In the genomic region with DNA sequence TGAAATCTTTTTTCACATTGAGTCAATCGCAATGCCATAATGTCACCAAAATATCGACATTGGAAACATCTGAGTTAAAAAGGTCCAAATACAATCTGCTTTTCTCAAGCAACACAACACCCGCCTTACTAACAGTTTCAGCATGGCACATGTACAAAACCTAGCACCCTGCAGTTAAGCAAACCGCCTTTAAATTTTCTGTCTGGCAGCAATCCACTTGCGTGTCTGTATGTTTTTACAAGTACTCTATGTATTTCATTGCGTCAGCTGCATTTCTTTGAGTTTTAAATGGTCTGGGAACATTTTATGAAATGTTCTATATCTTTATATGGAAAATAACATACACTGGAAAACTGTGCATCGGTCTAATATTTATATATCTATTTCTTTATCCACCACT, we compare ENCODE assay signal across 16 cellular contexts.
A peak's percentile ranks its signal among the peaks of the same experiment; 100 is the strongest.
DNase-seq lines count a peak whose midpoint lies in the region; ATAC-seq, FAIRE-seq and TF ChIP-seq lines count a peak whose summit lies in the region.
"Had no signal": no experiment of that assay in that cellular context is flagged by ENCODE, and none has a peak within 500 bp of the region (broad histone marks: within the 10 kb centered on the region; RNA-seq: fewer than 3 reads in every experiment).

No MANE protein-coding gene starts in this region.

- H3K4me3 ChIP-seq in MG63 = no peak overlapping the region
- H3K4me3 ChIP-seq: BLaER1, GM23248 had no signal

- ATAC-seq in HG03159 (IDR thresholded peaks at IDR 0.05; ENCODE audit: unreplicated experiment) (no peak), sciatic nerve (no peak), GM21576 (IDR thresholded peaks at IDR 0.05; ENCODE audit: unreplicated experiment) (no peak)

- H3K36me3 Mint-ChIP-seq in chondrocyte (ENCODE audit: low read depth) = peaks cover 3% of the 10 kb centered on the region
- H3K36me3 Mint-ChIP-seq in osteocyte (ENCODE audit: unreplicated experiment) = peaks cover 3% of the 10 kb centered on the region

- H3K27ac Mint-ChIP-seq in chondrocyte (ENCODE audit: unreplicated experiment) (peak overlapping the region; percentile 29), osteocyte (ENCODE audit: unreplicated experiment) (peak overlapping the region; percentile 65)
- H3K27ac Mint-ChIP-seq: CD4-positive, CD25-positive, alpha-beta regulatory T cell; H9 had no signal

- no peaks in the 10 kb centered on the region for H3K27me3 ChIP-seq in MG63
- H3K27me3 ChIP-seq: BLaER1 had no signal

- TF ChIP-seq POLR2A in H54 (IDR thresholded peaks at IDR 0.05; ENCODE audit: low read depth, low read length) = no peak

- intact Hi-C loops in sciatic nerve (cut with DNase I) = no loop called here

- no peaks in the 10 kb centered on the region for H3K36me3 ChIP-seq in MG63
- H3K36me3 ChIP-seq: BLaER1 had no signal

- H3K4me1 Mint-ChIP-seq in chondrocyte (ENCODE audit: low read depth) = peaks cover 15% of the 10 kb centered on the region
- peaks cover 8% of the 10 kb centered on the region for H3K4me1 Mint-ChIP-seq in osteocyte (ENCODE audit: unreplicated experiment)

- no peaks in the 10 kb centered on the region for H3K9me3 ChIP-seq in MG63

- no peak for DNase-seq in H54 (ENCODE audit: insufficient read length, low spot score)
- peak; percentile 50 for DNase-seq in MG63
- no peak for DNase-seq in chondrocyte (ENCODE audit: low spot score)
- no peak for DNase-seq in osteocyte (ENCODE audit: extremely low spot score, unreplicated experiment)
- no peak for DNase-seq in NCI-H345 treated with DMSO at 0.1 percent for 48 hours (lab: John Stamatoyannopoulos, UW; ENCODE audit: unreplicated experiment)
- no peak for DNase-seq in sciatic nerve (ENCODE audit: low spot score)
- DNase-seq: 8988T, AML-193, DMS53, GF-D8, GM23248, H9 had no signal

- TF ChIP-seq CTCF in chondrocyte (IDR thresholded peaks at IDR 0.05) = no peak
- TF ChIP-seq CTCF in osteocyte (IDR thresholded peaks at IDR 0.05) = no peak

- FAIRE-seq in H54 (lab: Jason Lieb, UNC) = peak; percentile 87

- H3K27me3 Mint-ChIP-seq in chondrocyte (ENCODE audit: low read depth) (no peaks in the 10 kb centered on the region), osteocyte (ENCODE audit: unreplicated experiment) (no peaks in the 10 kb centered on the region)
- H3K27me3 Mint-ChIP-seq: CD4-positive, CD25-positive, alpha-beta regulatory T cell had no signal

- H3K9me3 Mint-ChIP-seq in chondrocyte (ENCODE audit: low read depth) = no peaks in the 10 kb centered on the region
- no peaks in the 10 kb centered on the region for H3K9me3 Mint-ChIP-seq in osteocyte (ENCODE audit: unreplicated experiment)
- H3K9me3 Mint-ChIP-seq: CD4-positive, CD25-positive, alpha-beta regulatory T cell; H9 had no signal

- no peak overlapping the region for H3K4me3 Mint-ChIP-seq in chondrocyte (ENCODE audit: unreplicated experiment)
- H3K4me3 Mint-ChIP-seq in osteocyte (ENCODE audit: unreplicated experiment) = no peak overlapping the region
- H3K4me3 Mint-ChIP-seq: CD4-positive, CD25-positive, alpha-beta regulatory T cell; H9 had no signal
